In the genomic region with DNA sequence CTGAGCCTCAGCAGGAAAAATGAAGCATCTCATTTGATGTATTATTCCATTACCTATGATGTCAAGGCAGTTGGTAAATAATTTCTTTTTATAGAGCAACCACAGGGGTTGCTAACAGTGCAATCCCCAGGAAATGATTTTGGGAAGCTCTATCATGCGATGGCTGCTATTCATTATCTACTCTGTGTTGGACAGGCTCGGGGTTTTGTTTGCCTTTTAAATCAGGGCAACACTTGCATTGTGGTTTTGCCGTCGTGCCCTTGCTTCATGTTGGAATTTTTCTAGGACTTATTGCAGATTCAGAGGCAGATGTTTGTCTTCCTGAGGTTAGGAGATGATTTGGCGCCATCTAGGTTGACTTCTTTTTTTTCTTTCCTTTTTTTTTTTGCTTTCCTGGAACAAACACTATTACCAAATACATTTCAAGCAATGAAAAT, we compare ENCODE assay signal across 10 cellular contexts.
A peak's percentile ranks its signal among the peaks of the same experiment; 100 is the strongest.
DNase-seq lines count a peak whose midpoint lies in the region; ATAC-seq and TF ChIP-seq lines count a peak whose summit lies in the region.
"Had no signal": no experiment of that assay in that cellular context is flagged by ENCODE, and none has a peak within 500 bp of the region (broad histone marks: within the 10 kb centered on the region; RNA-seq: fewer than 3 reads in every experiment).

No MANE protein-coding gene starts in this region.

- POLR2A ChIA-PET in Panc1 (lab: Charles Lee), result no interaction called here

- peak; percentile 6 for DNase-seq in NCI-H2171 treated with DMSO at 0.1 percent for 48 hours (lab: John Stamatoyannopoulos, UW)
- no peak for DNase-seq in NCI-H2171 (lab: John Stamatoyannopoulos, UW)
- no peak for DNase-seq in Panc1 (ENCODE audit: low read depth, low spot score)
- peak; percentile 96 for DNase-seq in fibroblast of pulmonary artery (ENCODE audit: low read depth)
- peak in 1 of 2 donors; percentile 6 for DNase-seq in thyroid gland
- DNase-seq in activated naive CD4-positive, alpha-beta T cell treated with anti-CD3 and anti-CD28 coated beads, Interleukin-2, amount 50 U/mL, for 16 hours, result no peak
- DNase-seq in GM13976 (ENCODE audit: low spot score), result no peak
- DNase-seq in coronary artery (ENCODE audit: low spot score), result no peak
- DNase-seq: CD4-positive, alpha-beta memory T cell had no signal

- H3K36me3 ChIP-seq in Panc1 (ENCODE audit: control insufficient read depth, insufficient read depth, low read length) (no peaks in the 10 kb centered on the region), thyroid gland (no peaks in the 10 kb centered on the region)
- H3K36me3 ChIP-seq: prostate gland had no signal

- 34% methylated on average over 5 of the region's 5 CpGs for WGBS in thyroid gland, 2 donors

- no peak for TF ChIP-seq POLR2A in thyroid gland (IDR thresholded peaks at IDR 0.05)

- peak; percentile 47 for TF ChIP-seq CTCF in Panc1 (IDR thresholded peaks at IDR 0.05)
- TF ChIP-seq CTCF in fibroblast of pulmonary artery (IDR thresholded peaks at IDR 0.05; ENCODE audit: low read length, missing control alignments), result peak; percentile 4
- peak in 5 of 6 experiments; percentile 21 to 75 (median 37) for TF ChIP-seq CTCF in thyroid gland (IDR thresholded peaks at IDR 0.05)
- no peak for TF ChIP-seq CTCF in GM13976 (IDR thresholded peaks at IDR 0.05; ENCODE audit: borderline replicate concordance, control extremely low read depth, extremely low read depth, insufficient read depth, missing control alignments)
- no peak for TF ChIP-seq CTCF in coronary artery (IDR thresholded peaks at IDR 0.05)

- intact Hi-C loops in Panc1 (cut with micrococcal nuclease; ENCODE audit: unreplicated experiment), result loop anchor here (5.0 kb wide), 1 partner anchor 109 kb away; no protein-coding TSS in a partner anchor
- intact Hi-C loops in thyroid gland (cut with DNase I), result loop anchor here (5.0 kb wide), 1 partner anchor 109 kb away; no protein-coding TSS in a partner anchor

- CTCF ChIA-PET in Panc1 (lab: Charles Lee), result interaction anchor here (0.6 to 1.6 kb wide), 3 partner anchors 110 to 206 kb away, joined by 3 to 7 read pairs (median 3); no protein-coding TSS in a partner anchor

- H3K9me3 ChIP-seq in Panc1 (ENCODE audit: control insufficient read depth, insufficient read depth, low read depth, low read length) (no peaks in the 10 kb centered on the region), thyroid gland (no peaks in the 10 kb centered on the region)
- H3K9me3 ChIP-seq: prostate gland had no signal

- no peak for ATAC-seq in Panc1

- H3K4me3 ChIP-seq in Panc1 (ENCODE audit: low read depth in 2 of 2, low read length in 2 of 2), result no peak overlapping the region
- H3K4me3 ChIP-seq in fibroblast of pulmonary artery (replicated peaks; ENCODE audit: low read depth, low read length), result no peak overlapping the region
- no peak overlapping the region for H3K4me3 ChIP-seq in thyroid gland (replicated peaks in 1 of 3)
- no peak overlapping the region for H3K4me3 ChIP-seq in coronary artery
- H3K4me3 ChIP-seq: prostate gland had no signal

- H3K27me3 ChIP-seq in Panc1 (ENCODE audit: control insufficient read depth, insufficient read depth, low read length) (0 out of 2 replicates have a peak, but pooled peaks cover 3% of the 10 kb centered on the region), thyroid gland (no peaks in the 10 kb centered on the region)

- no TSS peak for BruUV-seq in Panc1 (replicated peaks; lab: Mats Ljungman, UMichigan)

- H3K4me1 ChIP-seq in Panc1 (ENCODE audit: control insufficient read depth, insufficient read depth, low read length) (no peaks in the 10 kb centered on the region), thyroid gland (no peaks in the 10 kb centered on the region)
- H3K4me1 ChIP-seq: prostate gland had no signal

- in situ Hi-C loops in Panc1 (cut with HindIII; ENCODE audit: low pct_unique_long_range_greater_than_20kb, low sequenced_read_pairs) (no loop called here), GM13976 (cut with MboI; ENCODE audit: low sequenced_read_pairs, unreplicated experiment) (no loop called here)

- H3K27ac ChIP-seq in Panc1 (ENCODE audit: low read length) (no peak overlapping the region), thyroid gland (peak overlapping the region in 1 of 3 donors; percentile 12), coronary artery (no peak overlapping the region)
- H3K27ac ChIP-seq: prostate gland had no signal

Comparison
In these comparisons a context has a peak if more than half of its experiments do, and no peak if none do; other contexts are left out.
1. DNase-seq: peak in NCI-H2171 treated with DMSO at 0.1 percent for 48 hours (single experiment) and fibroblast of pulmonary artery (single experiment); none in NCI-H2171 (single experiment), Panc1 (single experiment), activated naive CD4-positive, alpha-beta T cell treated with anti-CD3 and anti-CD28 coated beads, Interleukin-2, amount 50 U/mL, for 16 hours (single experiment), GM13976 (single experiment) and coronary artery (single experiment).
2. CTCF ChIP-seq: peak in Panc1 (single experiment), fibroblast of pulmonary artery (single experiment) and thyroid gland (5 of 6); none in GM13976 (single experiment) and coronary artery (single experiment).